ENCODE assay signal across 26 cellular contexts in genomic region chr17:52155301-52155700, GRCh38. TPM values are rescaled to one million over a fixed set of nuclear protein-coding genes. Genes with fewer than 3 reads are reported as not detected.
"Had no signal": no experiment of that assay in that cellular context is flagged by ENCODE, and none has a peak within 500 bp of the region (broad histone marks: within the 10 kb centered on the region; RNA-seq: fewer than 3 reads in every experiment).

No MANE protein-coding gene starts in this region.

- DNase-seq: IMR-90, Karpas-422, KG1, MM.1S, NCI-H1092 treated with DMSO at 0.1 percent for 48 hours, NCI-H1436, NCI-H1930, NCI-H2081 treated with DMSO at 0.1 percent for 48 hours, NCI-H2171, NCI-H226, NCI-H446, NCI-H510A, NCI-H524 treated with DMSO at 0.1 percent for 48 hours, NCI-H69, NCI-H774, PC-9, Peyer's patch, Right ventricle myocardium superior, SK-N-SH, SW 1271, T-cell had no signal

- H3K9me3 ChIP-seq: Peyer's patch, SK-N-SH had no signal

- ATAC-seq: HepG2, T-cell had no signal

- H3K27me3 ChIP-seq: Peyer's patch had no signal

- H3K4me1 ChIP-seq: Peyer's patch had no signal

- FAIRE-seq: HepG2 had no signal

- H3K4me3 ChIP-seq: PC-9, Peyer's patch had no signal

- H3K36me3 Mint-ChIP-seq: T-cell had no signal

- H3K27ac ChIP-seq: PC-9, Peyer's patch had no signal

- H3K4me3 Mint-ChIP-seq: T-cell had no signal

- H3K36me3 ChIP-seq: Peyer's patch had no signal

- H3K27ac Mint-ChIP-seq: T-cell had no signal

RNA-seq across cellular contexts. Expression of gene CA10, which starts 3.2 kb away (rescaled TPM):
- total RNA-seq: HepG2, HT1080, IMR-90, OCI-LY7, PC-9, Right ventricle myocardium superior, RPMI7951, SK-MEL-5 had no signal
